Comparison of ENCODE assay signal across 8 cellular contexts in genomic region chr11:77871855-77872254, GRCh38.
"Had no signal": no experiment of that assay in that cellular context is flagged by ENCODE, and none has a peak within 500 bp of the region (broad histone marks: within the 10 kb centered on the region; RNA-seq: fewer than 3 reads in every experiment).

No MANE protein-coding gene starts in this region.

- DNase-seq: GM23248, GOT3, H7, HFFc6, IMR-90 had no signal

- ATAC-seq: HCT116 had no signal

- H3K9me3 Mint-ChIP-seq: HFFc6 had no signal

- H3K4me3 ChIP-seq: GM23248, HAP-1 had no signal

- H3K9me3 ChIP-seq: HAP-1 had no signal

- H3K4me3 Mint-ChIP-seq: HFFc6 had no signal

- H3K4me1 ChIP-seq: HAP-1 had no signal

- H3K27ac ChIP-seq: GM23248, HL-60 had no signal

- H3K27ac Mint-ChIP-seq: HFFc6 had no signal
